8 cellular contexts compared by ENCODE assay signal in genomic region chr1:27491748-27492700, GRCh38. TPM values are rescaled to one million over a fixed set of nuclear protein-coding genes. Genes with fewer than 3 reads are reported as not detected.
A peak's percentile ranks its signal among the peaks of the same experiment; 100 is the strongest.
DNase-seq lines count a peak whose midpoint lies in the region; TF ChIP-seq lines count a peak whose summit lies in the region.

No MANE protein-coding gene starts in this region.

- no peaks in the 10 kb centered on the region for H3K27me3 ChIP-seq in Peyer's patch

- TF ChIP-seq CTCF in Peyer's patch (IDR thresholded peaks at IDR 0.05), result no peak
- no peak for TF ChIP-seq CTCF in fibroblast of pulmonary artery (IDR thresholded peaks at IDR 0.05; ENCODE audit: low read length, missing control alignments)

- no peaks in the 10 kb centered on the region for H3K36me3 ChIP-seq in Peyer's patch

- peak overlapping the region; percentile 59 to 100 (median 92) for H3K27ac ChIP-seq in Peyer's patch

- peaks cover 4 to 35% (median 14%) of the 10 kb centered on the region in 4 donors for H3K4me1 ChIP-seq in Peyer's patch

- DNase-seq in DMS 273 (lab: John Stamatoyannopoulos, UW; ENCODE audit: unreplicated experiment), result peak; percentile 78
- DNase-seq in Peyer's patch, result peak in 1 of 3 donors; percentile 49
- peak; percentile 51 for DNase-seq in fibroblast of pulmonary artery (ENCODE audit: low read depth)
- DNase-seq in pons (ENCODE audit: low spot score), result peak; percentile 80
- no peak for DNase-seq in stimulated activated CD8-positive, alpha-beta memory T cell treated with anti-CD3 and anti-CD28 coated beads, Interleukin-4, amount 100 ng/mL, for 48 hours
- no peak for DNase-seq in DMS53 (lab: John Stamatoyannopoulos, UW)
- DNase-seq in SW480 (ENCODE audit: low spot score), result no peak
- no peak for DNase-seq in NOMO-1 treated with DMSO at 0.1 percent for 48 hours (lab: John Stamatoyannopoulos, UW; ENCODE audit: unreplicated experiment)

- no peaks in the 10 kb centered on the region for H3K9me3 ChIP-seq in Peyer's patch

- H3K4me3 ChIP-seq in Peyer's patch (no peak overlapping the region), fibroblast of pulmonary artery (replicated peaks; ENCODE audit: low read depth, low read length) (no peak overlapping the region)

- no peak for TF ChIP-seq POLR2A in Peyer's patch (IDR thresholded peaks at IDR 0.05)

RNA-seq across cellular contexts. Expression of gene WASF2, which starts 2.1 kb away (rescaled TPM):
- total RNA-seq in Peyer's patch, result 10 to 100 TPM; 52.5 to 74.5 (median 57.5) TPM

Comparison
In these comparisons a context has a peak if more than half of its experiments do, and no peak if none do; other contexts are left out.
1. DNase-seq: peak in DMS 273 (single experiment), fibroblast of pulmonary artery (single experiment) and pons (single experiment); none in stimulated activated CD8-positive, alpha-beta memory T cell treated with anti-CD3 and anti-CD28 coated beads, Interleukin-4, amount 100 ng/mL, for 48 hours (single experiment), DMS53 (single experiment), SW480 (single experiment) and NOMO-1 treated with DMSO at 0.1 percent for 48 hours (single experiment).